Comparison of ENCODE assay signal across 1 cellular context in the genomic region with DNA sequence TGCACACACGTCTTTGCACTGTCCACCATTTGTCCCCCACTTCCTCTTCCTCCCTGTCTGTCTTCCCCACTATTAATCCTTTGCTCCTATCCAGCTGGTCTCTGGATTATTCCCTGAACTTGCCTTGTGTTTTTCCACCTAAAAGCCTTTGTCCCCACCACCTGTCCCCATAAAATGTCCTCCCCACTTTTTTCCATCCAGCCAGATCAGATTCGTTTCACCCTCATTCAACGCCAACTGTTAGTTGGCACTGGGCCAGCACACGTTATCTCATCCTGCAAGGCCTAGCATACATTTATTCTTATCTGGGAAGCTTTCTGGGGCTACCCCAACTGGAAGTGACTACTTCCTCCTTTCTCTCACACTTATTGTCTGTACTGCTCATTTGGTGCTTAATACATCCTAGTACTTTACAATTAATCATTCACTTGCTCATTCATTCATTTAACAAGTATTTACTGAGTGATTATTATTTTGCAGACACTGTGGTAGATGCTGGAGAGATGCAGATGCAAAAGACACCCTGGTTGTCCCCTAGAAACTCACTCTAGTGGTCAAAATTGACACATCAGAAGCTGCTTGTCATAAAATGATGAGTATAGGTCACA.
TF ChIP-seq lines count a peak whose summit lies in the region.

No MANE protein-coding gene starts in this region.

TF ChIP-seq in K562, 482 proteins besides CTCF, POLR2A, EP300 and RAD21 (continued from another document and continues in another):
- TF ChIP-seq, protein P1, sequence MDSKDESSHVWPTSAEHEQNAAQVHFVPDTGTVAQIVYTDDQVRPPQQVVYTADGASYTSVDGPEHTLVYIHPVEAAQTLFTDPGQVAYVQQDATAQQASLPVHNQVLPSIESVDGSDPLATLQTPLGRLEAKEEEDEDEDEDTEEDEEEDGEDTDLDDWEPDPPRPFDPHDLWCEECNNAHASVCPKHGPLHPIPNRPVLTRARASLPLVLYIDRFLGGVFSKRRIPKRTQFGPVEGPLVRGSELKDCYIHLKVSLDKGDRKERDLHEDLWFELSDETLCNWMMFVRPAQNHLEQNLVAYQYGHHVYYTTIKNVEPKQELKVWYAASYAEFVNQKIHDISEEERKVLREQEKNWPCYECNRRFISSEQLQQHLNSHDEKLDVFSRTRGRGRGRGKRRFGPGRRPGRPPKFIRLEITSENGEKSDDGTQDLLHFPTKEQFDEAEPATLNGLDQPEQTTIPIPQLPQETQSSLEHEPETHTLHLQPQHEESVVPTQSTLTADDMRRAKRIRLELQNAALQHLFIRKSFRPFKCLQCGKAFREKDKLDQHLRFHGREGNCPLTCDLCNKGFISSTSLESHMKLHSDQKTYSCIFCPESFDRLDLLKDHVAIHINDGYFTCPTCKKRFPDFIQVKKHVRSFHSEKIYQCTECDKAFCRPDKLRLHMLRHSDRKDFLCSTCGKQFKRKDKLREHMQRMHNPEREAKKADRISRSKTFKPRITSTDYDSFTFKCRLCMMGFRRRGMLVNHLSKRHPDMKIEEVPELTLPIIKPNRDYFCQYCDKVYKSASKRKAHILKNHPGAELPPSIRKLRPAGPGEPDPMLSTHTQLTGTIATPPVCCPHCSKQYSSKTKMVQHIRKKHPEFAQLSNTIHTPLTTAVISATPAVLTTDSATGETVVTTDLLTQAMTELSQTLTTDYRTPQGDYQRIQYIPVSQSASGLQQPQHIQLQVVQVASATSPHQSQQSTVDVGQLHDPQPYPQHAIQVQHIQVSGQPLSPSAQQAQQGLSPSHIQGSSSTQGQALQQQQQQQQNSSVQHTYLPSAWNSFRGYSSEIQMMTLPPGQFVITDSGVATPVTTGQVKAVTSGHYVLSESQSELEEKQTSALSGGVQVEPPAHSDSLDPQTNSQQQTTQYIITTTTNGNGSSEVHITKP (IDR thresholded peaks at IDR 0.05; ENCODE audit: partially characterized antibody): peak; percentile 59
- peak; percentile 79 for TF ChIP-seq BCOR (IDR thresholded peaks at IDR 0.05)
- TF ChIP-seq, protein P2, sequence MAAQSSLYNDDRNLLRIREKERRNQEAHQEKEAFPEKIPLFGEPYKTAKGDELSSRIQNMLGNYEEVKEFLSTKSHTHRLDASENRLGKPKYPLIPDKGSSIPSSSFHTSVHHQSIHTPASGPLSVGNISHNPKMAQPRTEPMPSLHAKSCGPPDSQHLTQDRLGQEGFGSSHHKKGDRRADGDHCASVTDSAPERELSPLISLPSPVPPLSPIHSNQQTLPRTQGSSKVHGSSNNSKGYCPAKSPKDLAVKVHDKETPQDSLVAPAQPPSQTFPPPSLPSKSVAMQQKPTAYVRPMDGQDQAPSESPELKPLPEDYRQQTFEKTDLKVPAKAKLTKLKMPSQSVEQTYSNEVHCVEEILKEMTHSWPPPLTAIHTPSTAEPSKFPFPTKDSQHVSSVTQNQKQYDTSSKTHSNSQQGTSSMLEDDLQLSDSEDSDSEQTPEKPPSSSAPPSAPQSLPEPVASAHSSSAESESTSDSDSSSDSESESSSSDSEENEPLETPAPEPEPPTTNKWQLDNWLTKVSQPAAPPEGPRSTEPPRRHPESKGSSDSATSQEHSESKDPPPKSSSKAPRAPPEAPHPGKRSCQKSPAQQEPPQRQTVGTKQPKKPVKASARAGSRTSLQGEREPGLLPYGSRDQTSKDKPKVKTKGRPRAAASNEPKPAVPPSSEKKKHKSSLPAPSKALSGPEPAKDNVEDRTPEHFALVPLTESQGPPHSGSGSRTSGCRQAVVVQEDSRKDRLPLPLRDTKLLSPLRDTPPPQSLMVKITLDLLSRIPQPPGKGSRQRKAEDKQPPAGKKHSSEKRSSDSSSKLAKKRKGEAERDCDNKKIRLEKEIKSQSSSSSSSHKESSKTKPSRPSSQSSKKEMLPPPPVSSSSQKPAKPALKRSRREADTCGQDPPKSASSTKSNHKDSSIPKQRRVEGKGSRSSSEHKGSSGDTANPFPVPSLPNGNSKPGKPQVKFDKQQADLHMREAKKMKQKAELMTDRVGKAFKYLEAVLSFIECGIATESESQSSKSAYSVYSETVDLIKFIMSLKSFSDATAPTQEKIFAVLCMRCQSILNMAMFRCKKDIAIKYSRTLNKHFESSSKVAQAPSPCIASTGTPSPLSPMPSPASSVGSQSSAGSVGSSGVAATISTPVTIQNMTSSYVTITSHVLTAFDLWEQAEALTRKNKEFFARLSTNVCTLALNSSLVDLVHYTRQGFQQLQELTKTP (IDR thresholded peaks at IDR 0.05; ENCODE audit: low read depth in 1 of 2, partially characterized antibody in 2 of 2): peak; percentile 66 to 80
- TF ChIP-seq, protein P3, sequence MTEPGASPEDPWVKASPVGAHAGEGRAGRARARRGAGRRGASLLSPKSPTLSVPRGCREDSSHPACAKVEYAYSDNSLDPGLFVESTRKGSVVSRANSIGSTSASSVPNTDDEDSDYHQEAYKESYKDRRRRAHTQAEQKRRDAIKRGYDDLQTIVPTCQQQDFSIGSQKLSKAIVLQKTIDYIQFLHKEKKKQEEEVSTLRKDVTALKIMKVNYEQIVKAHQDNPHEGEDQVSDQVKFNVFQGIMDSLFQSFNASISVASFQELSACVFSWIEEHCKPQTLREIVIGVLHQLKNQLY (CRISPR knock-in tag; conservative IDR thresholded peaks at IDR 0.05): no peak
- TF ChIP-seq ESRRA (IDR thresholded peaks at IDR 0.05; ENCODE audit: borderline replicate concordance, low read depth): 0 out of 2 replicates have a peak, but pooled peaks have one; percentile 8
- TF ChIP-seq ZNF41 (CRISPR knock-in tag; conservative IDR thresholded peaks at IDR 0.05): 0 out of 2 replicates have a peak, but pooled peaks have one; percentile 43
- no peak; a peak in 1 of 4 replicates for TF ChIP-seq NRF1 (conservative IDR thresholded peaks at IDR 0.05 in 1 of 2, IDR thresholded peaks at IDR 0.05 in 1 of 2)
- TF ChIP-seq, protein P4, sequence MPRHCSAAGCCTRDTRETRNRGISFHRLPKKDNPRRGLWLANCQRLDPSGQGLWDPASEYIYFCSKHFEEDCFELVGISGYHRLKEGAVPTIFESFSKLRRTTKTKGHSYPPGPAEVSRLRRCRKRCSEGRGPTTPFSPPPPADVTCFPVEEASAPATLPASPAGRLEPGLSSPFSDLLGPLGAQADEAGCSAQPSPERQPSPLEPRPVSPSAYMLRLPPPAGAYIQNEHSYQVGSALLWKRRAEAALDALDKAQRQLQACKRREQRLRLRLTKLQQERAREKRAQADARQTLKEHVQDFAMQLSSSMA (CRISPR knock-in tag; IDR thresholded peaks at IDR 0.05): no peak
- TF ChIP-seq, protein P5, sequence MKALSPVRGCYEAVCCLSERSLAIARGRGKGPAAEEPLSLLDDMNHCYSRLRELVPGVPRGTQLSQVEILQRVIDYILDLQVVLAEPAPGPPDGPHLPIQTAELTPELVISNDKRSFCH (CRISPR knock-in tag; IDR thresholded peaks at IDR 0.05): no peak
- TF ChIP-seq, protein P5 (tag; IDR thresholded peaks at IDR 0.05): peak; percentile 76
- TF ChIP-seq SOX6 (IDR thresholded peaks at IDR 0.05): peak; percentile 95
- peak; percentile 93 for TF ChIP-seq KLF16 (IDR thresholded peaks at IDR 0.05)
- no peak for TF ChIP-seq PHF8 (IDR thresholded peaks at IDR 0.05; ENCODE audit: borderline replicate concordance, low read length)
- peak; percentile 60; the same call in 1 of the 2 replicates for TF ChIP-seq GTF2F1 (IDR thresholded peaks at IDR 0.05; ENCODE audit: low read depth, low read length)
- no peak for TF ChIP-seq PCBP2 (IDR thresholded peaks at IDR 0.05; ENCODE audit: low read depth, low read length, poor library complexity, severe bottlenecking)
- TF ChIP-seq ZFP36 (IDR thresholded peaks at IDR 0.05; ENCODE audit: low read depth, low read length, partially characterized antibody): peak; percentile 15
- 0 out of 2 replicates have a peak, but pooled peaks have one; percentile 71 for TF ChIP-seq HEY1 (CRISPR knock-in tag; IDR thresholded peaks at IDR 0.05; ENCODE audit: borderline replicate concordance)
- peak; percentile 88 for TF ChIP-seq HLTF (IDR thresholded peaks at IDR 0.05)
- TF ChIP-seq TRIM24 (IDR thresholded peaks at IDR 0.05): peak; percentile 92 to 94
- peak; percentile 18; the same call in 1 of the 2 replicates for TF ChIP-seq ZNF239 (CRISPR knock-in tag; IDR thresholded peaks at IDR 0.05)
- peak; percentile 92 for TF ChIP-seq ETV1 (tag; conservative IDR thresholded peaks at IDR 0.05; ENCODE audit: low read depth)
- no peak for TF ChIP-seq ZNF217 (CRISPR knock-in tag; IDR thresholded peaks at IDR 0.05)
- no peak for TF ChIP-seq ZNF586 (CRISPR knock-in tag; conservative IDR thresholded peaks at IDR 0.05)
- TF ChIP-seq HDAC2 (IDR thresholded peaks at IDR 0.05): peak; percentile 95
- peak; percentile 68 for TF ChIP-seq ZNF644 (tag; IDR thresholded peaks at IDR 0.05; ENCODE audit: low read depth)
- TF ChIP-seq RB1 (IDR thresholded peaks at IDR 0.05; ENCODE audit: low read depth): 0 out of 2 replicates have a peak, but pooled peaks have one; percentile 17
- 0 out of 2 replicates have a peak, but pooled peaks have one; percentile 4 for TF ChIP-seq NFE2 (IDR thresholded peaks at IDR 0.05; ENCODE audit: low read depth)
- TF ChIP-seq HDAC1 (IDR thresholded peaks at IDR 0.05): peak; percentile 38 to 90; a peak in 2 of 4 replicates
- peak; percentile 77; the same call in 1 of the 2 replicates for TF ChIP-seq MBD2 (IDR thresholded peaks at IDR 0.05; ENCODE audit: borderline replicate concordance, low read depth)
- no peak for TF ChIP-seq SUPT5H (IDR thresholded peaks at IDR 0.05)
- TF ChIP-seq GABPB2 (CRISPR knock-in tag; conservative IDR thresholded peaks at IDR 0.05): no peak
- TF ChIP-seq STAT5B (CRISPR knock-in tag; IDR thresholded peaks at IDR 0.05): no peak
- TF ChIP-seq, protein P6, sequence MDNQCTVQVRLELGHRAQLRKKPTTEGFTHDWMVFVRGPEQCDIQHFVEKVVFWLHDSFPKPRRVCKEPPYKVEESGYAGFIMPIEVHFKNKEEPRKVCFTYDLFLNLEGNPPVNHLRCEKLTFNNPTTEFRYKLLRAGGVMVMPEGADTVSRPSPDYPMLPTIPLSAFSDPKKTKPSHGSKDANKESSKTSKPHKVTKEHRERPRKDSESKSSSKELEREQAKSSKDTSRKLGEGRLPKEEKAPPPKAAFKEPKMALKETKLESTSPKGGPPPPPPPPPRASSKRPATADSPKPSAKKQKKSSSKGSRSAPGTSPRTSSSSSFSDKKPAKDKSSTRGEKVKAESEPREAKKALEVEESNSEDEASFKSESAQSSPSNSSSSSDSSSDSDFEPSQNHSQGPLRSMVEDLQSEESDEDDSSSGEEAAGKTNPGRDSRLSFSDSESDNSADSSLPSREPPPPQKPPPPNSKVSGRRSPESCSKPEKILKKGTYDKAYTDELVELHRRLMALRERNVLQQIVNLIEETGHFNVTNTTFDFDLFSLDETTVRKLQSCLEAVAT (IDR thresholded peaks at IDR 0.05): peak; percentile 14 to 70; a peak in 3 of 4 replicates
- peak; percentile 94 for TF ChIP-seq LEF1 (IDR thresholded peaks at IDR 0.05)
- TF ChIP-seq, protein P7, sequence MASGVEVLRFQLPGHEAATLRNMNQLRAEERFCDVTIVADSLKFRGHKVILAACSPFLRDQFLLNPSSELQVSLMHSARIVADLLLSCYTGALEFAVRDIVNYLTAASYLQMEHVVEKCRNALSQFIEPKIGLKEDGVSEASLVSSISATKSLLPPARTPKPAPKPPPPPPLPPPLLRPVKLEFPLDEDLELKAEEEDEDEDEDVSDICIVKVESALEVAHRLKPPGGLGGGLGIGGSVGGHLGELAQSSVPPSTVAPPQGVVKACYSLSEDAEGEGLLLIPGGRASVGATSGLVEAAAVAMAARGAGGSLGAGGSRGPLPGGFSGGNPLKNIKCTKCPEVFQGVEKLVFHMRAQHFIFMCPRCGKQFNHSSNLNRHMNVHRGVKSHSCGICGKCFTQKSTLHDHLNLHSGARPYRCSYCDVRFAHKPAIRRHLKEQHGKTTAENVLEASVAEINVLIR (CRISPR knock-in tag; IDR thresholded peaks at IDR 0.05): no peak
- peak; percentile 85 for TF ChIP-seq STAT5A (IDR thresholded peaks at IDR 0.05; ENCODE audit: borderline replicate concordance, low read length)
- no peak for TF ChIP-seq SMAD2 (IDR thresholded peaks at IDR 0.05; ENCODE audit: low read depth, low read length)
- peak; percentile 95 for TF ChIP-seq GATA2 (CRISPR knock-in tag; IDR thresholded peaks at IDR 0.05)
- TF ChIP-seq, protein P8, sequence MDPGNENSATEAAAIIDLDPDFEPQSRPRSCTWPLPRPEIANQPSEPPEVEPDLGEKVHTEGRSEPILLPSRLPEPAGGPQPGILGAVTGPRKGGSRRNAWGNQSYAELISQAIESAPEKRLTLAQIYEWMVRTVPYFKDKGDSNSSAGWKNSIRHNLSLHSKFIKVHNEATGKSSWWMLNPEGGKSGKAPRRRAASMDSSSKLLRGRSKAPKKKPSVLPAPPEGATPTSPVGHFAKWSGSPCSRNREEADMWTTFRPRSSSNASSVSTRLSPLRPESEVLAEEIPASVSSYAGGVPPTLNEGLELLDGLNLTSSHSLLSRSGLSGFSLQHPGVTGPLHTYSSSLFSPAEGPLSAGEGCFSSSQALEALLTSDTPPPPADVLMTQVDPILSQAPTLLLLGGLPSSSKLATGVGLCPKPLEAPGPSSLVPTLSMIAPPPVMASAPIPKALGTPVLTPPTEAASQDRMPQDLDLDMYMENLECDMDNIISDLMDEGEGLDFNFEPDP (CRISPR knock-in tag; IDR thresholded peaks at IDR 0.05): no peak
- TF ChIP-seq FOSL1 (tag; conservative IDR thresholded peaks at IDR 0.05): peak; percentile 73
- TF ChIP-seq POLR2AphosphoS2 (IDR thresholded peaks at IDR 0.05; ENCODE audit: low read length): no peak
- peak; percentile 79 to 98 for TF ChIP-seq RCOR1 (IDR thresholded peaks at IDR 0.05; ENCODE audit: borderline replicate concordance in 1 of 2, low read depth in 2 of 2, low read length in 2 of 2)
- peak in 1 of 2 experiments; percentile 51; a peak in 1 of 4 replicates for TF ChIP-seq SRF (CRISPR knock-in tag; IDR thresholded peaks at IDR 0.05)
- peak; percentile 71 for TF ChIP-seq DMBX1 (CRISPR knock-in tag; IDR thresholded peaks at IDR 0.05; ENCODE audit: borderline replicate concordance)
- TF ChIP-seq TOE1 (IDR thresholded peaks at IDR 0.05; ENCODE audit: borderline replicate concordance): peak; percentile 67; the same call in 1 of the 2 replicates
- no peak for TF ChIP-seq TOE1 (CRISPR knock-in tag; IDR thresholded peaks at IDR 0.05; ENCODE audit: borderline replicate concordance, low read depth)
- peak; percentile 77 for TF ChIP-seq PHB2 (IDR thresholded peaks at IDR 0.05; ENCODE audit: low read depth)
